Comparison of ENCODE assay signal across 7 cellular contexts in the genomic region with DNA sequence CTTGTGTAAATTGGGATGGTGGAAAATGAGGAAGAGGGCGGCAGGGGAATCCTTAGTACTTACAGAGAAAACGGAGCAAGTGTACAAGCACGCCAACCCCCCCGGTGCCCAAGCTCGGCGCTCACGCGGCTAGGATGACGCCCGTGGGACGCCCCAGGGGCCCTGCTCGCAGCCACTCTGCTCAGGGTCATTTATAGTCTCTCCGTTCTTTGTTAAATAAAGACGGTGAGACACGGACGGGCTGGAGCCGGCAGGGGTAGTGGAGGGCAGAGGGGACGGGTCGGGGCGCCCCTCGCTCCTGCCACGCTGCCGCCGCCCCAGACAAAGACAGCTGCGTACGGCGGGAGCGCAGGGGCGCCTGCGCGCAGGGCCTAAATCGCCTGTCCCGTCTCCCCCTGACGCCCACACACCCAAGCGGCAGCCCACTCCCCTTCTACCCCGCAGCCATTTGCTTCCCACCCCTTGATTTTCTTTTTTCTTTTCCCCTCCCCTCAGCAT. TPM values are rescaled to one million over a fixed set of nuclear protein-coding genes. Genes with fewer than 3 reads are reported as not detected.
DNase-seq lines count a peak whose midpoint lies in the region; ATAC-seq, FAIRE-seq and TF ChIP-seq lines count a peak whose summit lies in the region.

No MANE protein-coding gene starts in this region.

- peak overlapping the region; percentile 74 for H2AK5ac ChIP-seq in IMR-90 (ENCODE audit: low read depth, low read length)

- peaks cover 0 to 3% of the 10 kb centered on the region in 2 experiments; a peak in 1 of 4 replicates for H3K79me1 ChIP-seq in IMR-90 (ENCODE audit: low read depth in 1 of 2, low read length in 2 of 2)

- no peaks in the 10 kb centered on the region for H3K36me3 ChIP-seq in IMR-90 (ENCODE audit: control insufficient read depth, insufficient read depth, low read length)
- no peaks in the 10 kb centered on the region for H3K36me3 ChIP-seq in GM12878 (ENCODE audit: control insufficient read depth in 2 of 2, insufficient read depth in 2 of 2, low read length in 1 of 2)

- dilution Hi-C loops in IMR-90 (cut with HindIII; ENCODE audit: low sequenced_read_pairs, unreplicated experiment): no loop called here

- H3K4me1 ChIP-seq in IMR-90 (ENCODE audit: control insufficient read depth, insufficient read depth, low read length) (peaks cover 17% of the 10 kb centered on the region), GM12878 (ENCODE audit: control insufficient read depth, insufficient read depth, low read length) (peaks cover 62% of the 10 kb centered on the region)

- ATAC-seq in GM18498 (IDR thresholded peaks at IDR 0.05; ENCODE audit: unreplicated experiment) (peak; percentile 32), IMR-90 (ENCODE audit: low read depth) (peak; percentile 34), GM12878 (peak; percentile 61), sciatic nerve (peak; percentile 76)

- TF ChIP-seq POLR2A in IMR-90 (IDR thresholded peaks at IDR 0.05; ENCODE audit: low read depth, low read length) (no peak), GM12878 (IDR thresholded peaks at IDR 0.05; ENCODE audit: low read depth, low read length) (peak; percentile 88)

- peak overlapping the region; percentile 11; the same call in 2 of the 3 replicates for H2BK15ac ChIP-seq in IMR-90 (ENCODE audit: low read depth, low read length)

- POLR2A ChIA-PET in IMR-90 (lab: Charles Lee; ENCODE audit: unreplicated experiment): interaction anchor here (0.7 to 1.0 kb wide), 4 partner anchors 34 to 129 kb away, joined by 3 to 10 read pairs (median 6); no protein-coding TSS in a partner anchor
- POLR2A ChIA-PET in GM12878 (lab: Charles Lee): interaction anchor here (0.7 to 13.9 kb wide), 10 partner anchors 9 to 946 kb away, joined by 3 to 280 read pairs (median 6); a partner anchor contains a TSS

- intact Hi-C loops in IMR-90 (cut with micrococcal nuclease) (loop anchor here (1.0 kb wide), 1 partner anchor 38 kb away; a partner anchor contains a TSS), GM12878 (cut with micrococcal nuclease; ENCODE audit: unreplicated experiment) (loop anchor here (1.0 to 2.0 kb wide), 3 partner anchors 8 to 20 kb away; no protein-coding TSS in a partner anchor), sciatic nerve (cut with DNase I) (loop anchor here (5.0 kb wide), 1 partner anchor 38 kb away; a partner anchor contains a TSS)

- SMC1A ChIA-PET in GM12878 (lab: Charles Lee; ENCODE audit: uncharacterized antibody, unreplicated experiment): interaction anchor here (0.6 to 14.6 kb wide), 11 partner anchors 9 to 624 kb away, joined by 3 to 311 read pairs (median 17); a partner anchor contains a TSS

- H3K4me3 Mint-ChIP-seq in T-helper 1 cell treated with Interleukin-12 subunit alpha and Interleukin-12 subunit beta and Interleukin-4 antibody, amounts not matched to agents 30 μg/mL and 1 μg/mL, for 36 hours: peak overlapping the region; percentile 91

- H4K8ac ChIP-seq in IMR-90 (ENCODE audit: low read depth in 2 of 2, low read length in 2 of 2): peak overlapping the region; percentile 94 to 98

- BruUV-seq in IMR-90 (replicated peaks; lab: Mats Ljungman, UMichigan) (no TSS peak), GM12878 (replicated peaks; lab: Mats Ljungman, UMichigan) (TSS peak; percentile 73)

- H4K91ac ChIP-seq in IMR-90 (ENCODE audit: insufficient read depth, low read depth, low read length): peak overlapping the region; percentile 93

- peak overlapping the region; percentile 55; the same call in 1 of the 2 replicates for H3K23ac ChIP-seq in IMR-90 (ENCODE audit: low read depth, low read length)

- H3K27me3 ChIP-seq in IMR-90 (ENCODE audit: control insufficient read depth, insufficient read depth, low read length) (no peaks in the 10 kb centered on the region), GM12878 (replicated peaks in 1 of 2; ENCODE audit: control insufficient read depth in 2 of 2, insufficient read depth in 2 of 2, low read length in 1 of 2) (no peaks in the 10 kb centered on the region)

- peak overlapping the region; percentile 76 for H3K4ac ChIP-seq in IMR-90 (ENCODE audit: low read depth, low read length)

- H3K9me1 ChIP-seq in IMR-90 (ENCODE audit: insufficient read depth, low read length): peaks cover 13% of the 10 kb centered on the region

- peaks cover 3% of the 10 kb centered on the region; the same call in 1 of the 2 replicates for H3K79me2 ChIP-seq in GM12878 (ENCODE audit: control insufficient read depth, insufficient read depth, low read length)

- peak overlapping the region; percentile 97 for H2AK9ac ChIP-seq in IMR-90 (replicated peaks; ENCODE audit: low read depth, low read length, poor library complexity)

- peak overlapping the region; percentile 14; the same call in 1 of the 2 replicates for H2BK20ac ChIP-seq in IMR-90 (ENCODE audit: low read depth, low read length)

- RAD21 ChIA-PET in GM12878 (lab: Charles Lee; ENCODE audit: unreplicated experiment): interaction anchor here (0.7 to 14.2 kb wide), 18 partner anchors 9 to 217 kb away, joined by 3 to 234 read pairs (median 4); a partner anchor contains a TSS

- WGBS in IMR-90 (ENCODE audit: extremely low coverage in 2 of 2, insufficient read length in 1 of 2), 2 experiments: 4% methylated on average over 5 of the region's 36 CpGs; no CpG with 5 or more reads in 1 of the 2 experiments
- WGBS in GM12878 (ENCODE audit: insufficient coverage, insufficient replicate concordance, low lambda C conversion rate, missing lambda C conversion rate): 1% methylated on average over 34 of the region's 36 CpGs

- peak overlapping the region; percentile 54 for H3K27ac ChIP-seq in IMR-90 (ENCODE audit: insufficient read depth, low read length)
- peak overlapping the region; percentile 95 for H3K27ac ChIP-seq in GM12878 (ENCODE audit: control insufficient read depth, insufficient read depth)

- peak overlapping the region; percentile 51 for H4K5ac ChIP-seq in IMR-90 (ENCODE audit: low read depth, low read length)

- CTCF ChIA-PET in IMR-90 (lab: Yijun Ruan, JAX) (interaction anchor here (1.6 kb wide), 1 partner anchor 84 kb away, joined by 6 read pairs; no protein-coding TSS in a partner anchor), GM12878 (lab: Yijun Ruan, JAX) (interaction anchor here (0.9 to 3.0 kb wide), 11 partner anchors 9 to 56 kb away, joined by 3 to 22 read pairs (median 4); no protein-coding TSS in a partner anchor)

- peak overlapping the region; percentile 81; the same call in 1 of the 2 replicates for H3K56ac ChIP-seq in IMR-90 (ENCODE audit: extremely low read depth, insufficient read depth, low read length)

- TF ChIP-seq RAD21 in IMR-90 (IDR thresholded peaks at IDR 0.05; ENCODE audit: low read length) (no peak), GM12878 (IDR thresholded peaks at IDR 0.05; ENCODE audit: insufficient read depth, low read depth, low read length) (no peak)

- H3K4me1 Mint-ChIP-seq in T-helper 1 cell treated with Interleukin-12 subunit alpha and Interleukin-12 subunit beta and Interleukin-4 antibody, amounts not matched to agents 30 μg/mL and 1 μg/mL, for 36 hours (ENCODE audit: low read depth): peaks cover 55% of the 10 kb centered on the region

- H2AFZ ChIP-seq in IMR-90 (replicated peaks; ENCODE audit: low read length, poor library complexity): peak overlapping the region; percentile 99
- peak overlapping the region; percentile 3 for H2AFZ ChIP-seq in GM12878 (ENCODE audit: control insufficient read depth, low read depth, low read length)

- H3K9me3 Mint-ChIP-seq in T-helper 1 cell treated with Interleukin-12 subunit alpha and Interleukin-12 subunit beta and Interleukin-4 antibody, amounts not matched to agents 30 μg/mL and 1 μg/mL, for 36 hours: no peaks in the 10 kb centered on the region

- peak overlapping the region; percentile 53 for H2BK120ac ChIP-seq in IMR-90 (ENCODE audit: low read depth, low read length)

- no peaks in the 10 kb centered on the region for H3K27me3 Mint-ChIP-seq in T-helper 1 cell treated with Interleukin-12 subunit alpha and Interleukin-12 subunit beta and Interleukin-4 antibody, amounts not matched to agents 30 μg/mL and 1 μg/mL, for 36 hours (ENCODE audit: low read depth)

- DNase-seq in IMR-90 (peak; percentile 31), GM12878 (ENCODE audit: low read depth, low spot score) (no peak), sciatic nerve (ENCODE audit: low spot score) (peak; percentile 88), cerebellar nuclear complex (lab: John Stamatoyannopoulos, UW) (no peak)

- H3K27ac Mint-ChIP-seq in T-helper 1 cell treated with Interleukin-12 subunit alpha and Interleukin-12 subunit beta and Interleukin-4 antibody, amounts not matched to agents 30 μg/mL and 1 μg/mL, for 36 hours: peak overlapping the region; percentile 99

- no peaks in the 10 kb centered on the region for H3K9me3 ChIP-seq in IMR-90 (ENCODE audit: control insufficient read depth, insufficient read depth, low read length)
- no peaks in the 10 kb centered on the region for H3K9me3 ChIP-seq in GM12878 (replicated peaks; ENCODE audit: control insufficient read depth, insufficient read depth, low read length)

- H3K9ac ChIP-seq in IMR-90 (ENCODE audit: low read depth, low read length) (peak overlapping the region; percentile 53), GM12878 (ENCODE audit: control insufficient read depth, insufficient read depth, low read length) (peak overlapping the region; percentile 85)

- H3K4me3 ChIP-seq in IMR-90 (ENCODE audit: insufficient read depth, low read depth, low read length) (peak overlapping the region; percentile 20), GM12878 (peak overlapping the region; percentile 67), iPS-11a (ENCODE audit: low read depth, low read length) (peak overlapping the region; percentile 64)

- H4K20me1 ChIP-seq in IMR-90 (ENCODE audit: insufficient read depth, low read length) (no peaks in the 10 kb centered on the region), GM12878 (ENCODE audit: control insufficient read depth, insufficient read depth) (no peaks in the 10 kb centered on the region)

- TF ChIP-seq EP300 in GM12878 (IDR thresholded peaks at IDR 0.05; ENCODE audit: borderline replicate concordance in 1 of 2, control insufficient read depth in 1 of 2, low read depth in 2 of 2, low read length in 2 of 2): no peak; a peak in 1 of 4 replicates

- in situ Hi-C loops in IMR-90 (cut with MboI; ENCODE audit: low sequenced_read_pairs): no loop called here
- in situ Hi-C loops in GM12878 (cut with MboI): loop anchor here (25.0 kb wide), 1 partner anchor 1738 kb away; no protein-coding TSS in a partner anchor

- no peaks in the 10 kb centered on the region for H3K36me3 Mint-ChIP-seq in T-helper 1 cell treated with Interleukin-12 subunit alpha and Interleukin-12 subunit beta and Interleukin-4 antibody, amounts not matched to agents 30 μg/mL and 1 μg/mL, for 36 hours (ENCODE audit: low read depth)

- TF ChIP-seq CTCF in IMR-90 (conservative IDR thresholded peaks at IDR 0.05; ENCODE audit: low read depth, low read length) (no peak), GM12878 (IDR thresholded peaks at IDR 0.05 in 2 of 3, conservative IDR thresholded peaks at IDR 0.05 in 1 of 3; ENCODE audit: control insufficient read depth in 2 of 3, extremely low read depth in 1 of 3, insufficient read depth in 1 of 3, low read depth in 3 of 3, low read length in 3 of 3) (no peak)

- FAIRE-seq in GM12878 (lab: Jason Lieb, UNC): no peak

- peak overlapping the region; percentile 53 for H2BK5ac ChIP-seq in IMR-90 (ENCODE audit: low read depth, low read length, poor library complexity, severe bottlenecking)

- H3K14ac ChIP-seq in IMR-90 (replicated peaks; ENCODE audit: low read depth, low read length): peak overlapping the region; percentile 66

- peak overlapping the region; percentile 13 for H3K18ac ChIP-seq in IMR-90 (ENCODE audit: low read depth, low read length)

- peak overlapping the region; percentile 40 for H3K4me2 ChIP-seq in IMR-90 (ENCODE audit: low read depth, low read length)
- H3K4me2 ChIP-seq in GM12878 (ENCODE audit: control insufficient read depth, insufficient read depth): peak overlapping the region; percentile 48

RNA-seq across cellular contexts. Expression of a gene that starts 37.8 kb away (rescaled TPM):
- total RNA-seq in IMR-90 (2012; rRNA removed) (33.6 and 33.7 TPM in 2 replicates), GM12878 (2014; rRNA removed) (64.0 and 84.2 TPM in 2 replicates), GM12878 (2014; rRNA removed; fragmentation: Illumina TruSeq; extraction: Trizol) (45.5 and 47.3 TPM in 2 replicates), GM12878 (2021) (494 and 497 TPM in 2 replicates), sciatic nerve (285 TPM)
- polyA plus RNA-seq in IMR-90 (2012; rRNA removed) (166 and 171 TPM in 2 replicates), GM12878 (2011; rRNA removed) (83.5 and 121 TPM in 2 replicates), GM12878 (2014; fragmentation: Illumina TruSeq; extraction: Trizol) (304 and 338 TPM in 2 replicates), GM12878 (2014; fragmentation: Nextera tagmentation; extraction: Ambion mirVana) (10 to 100 TPM; 24.4 to 28.9 TPM), GM12878 (2014; rRNA removed) (221 and 272 TPM in 2 replicates), GM12878 (2016; fragmentation: Nextera tagmentation; extraction: Ambion mirVana) (100 to 1,000 TPM; 138 to 259 TPM)
- 110 and 170 TPM in 2 replicates for polyA plus RNA-seq in IMR-90 (2012; cell fraction: cytosol; rRNA removed)
- polyA plus RNA-seq in IMR-90 (2012; cell fraction: nucleus; rRNA removed; ENCODE audit: low replicate concordance): 68.9 and 69.8 TPM in 2 replicates
- total RNA-seq in GM12878 (2013; cell fraction: nucleolus; rRNA removed): 26.7 and 27.7 TPM in 2 replicates
- 211 TPM for polyA plus RNA-seq in GM12878 (2011; ENCODE audit: low read depth)
- 149 and 196 TPM in 2 replicates for polyA plus RNA-seq in GM12878 (2011; cell fraction: cytosol; rRNA removed)
- polyA plus RNA-seq in GM12878 (2011; cell fraction: nucleus; rRNA removed): 123 and 173 TPM in 2 replicates
- 433 and 458 TPM in 2 replicates for polyA plus RNA-seq in GM12878 (2012)
- 85.5 and 116 TPM in 2 replicates for polyA minus RNA-seq in GM12878 (2011; rRNA and poly(A)+ RNA removed)
- polyA minus RNA-seq in GM12878 (2011; cell fraction: cytosol; rRNA and poly(A)+ RNA removed): 83.9 and 87.5 TPM in 2 replicates
- polyA minus RNA-seq in GM12878 (2011; cell fraction: nucleus; rRNA and poly(A)+ RNA removed): 37.4 and 58.0 TPM in 2 replicates

Comparison
In these comparisons a context has a peak if more than half of its experiments do, and no peak if none do; other contexts are left out.
1. DNase-seq: peak in IMR-90 (single experiment) and sciatic nerve (single experiment); none in GM12878 (single experiment) and cerebellar nuclear complex (0 of 2).
2. Peak in every context shown above with its lines, with median percentiles within 50 percentile points of each other: ATAC-seq and H3K4me3 ChIP-seq.